8 cellular contexts compared by ENCODE assay signal in genomic region chr12:120903382-120903817, GRCh38. TPM values are rescaled to one million over a fixed set of nuclear protein-coding genes. Genes with fewer than 3 reads are reported as not detected.
DNase-seq lines count a peak whose midpoint lies in the region; ATAC-seq, FAIRE-seq and TF ChIP-seq lines count a peak whose summit lies in the region.

No MANE protein-coding gene starts in this region.

- H2AFZ ChIP-seq in H1 (ENCODE audit: low read length), result no peak overlapping the region

- H4K8ac ChIP-seq in H1 (ENCODE audit: extremely low read depth, insufficient read depth, low read length), result peak overlapping the region; percentile 48

- POLR2A ChIA-PET in HEK293 (lab: Yijun Ruan, JAX) (no interaction called here), H1 (lab: Charles Lee; ENCODE audit: partially characterized antibody) (interaction anchor here (0.6 to 2.2 kb wide), 13 partner anchors 9 to 135 kb away, joined by 3 to 6 read pairs (median 3); no protein-coding TSS in a partner anchor)

- H4K5ac ChIP-seq in H1 (ENCODE audit: insufficient read length, low read depth, low read length), result no peak overlapping the region

- ATAC-seq in mucosa of descending colon, result peak; percentile 79
- no peak for ATAC-seq in GM18519 (IDR thresholded peaks at IDR 0.05; ENCODE audit: low FRiP score, unreplicated experiment)

- FAIRE-seq in GM12892 (lab: Jason Lieb, UNC) (peak; percentile 85), H1 (lab: Jason Lieb, UNC) (no peak)

- H3K36me3 ChIP-seq in HEK293 (ENCODE audit: control insufficient read depth in 2 of 2, insufficient read depth in 1 of 2, low read length in 2 of 2), result peaks cover 6 to 9% of the 10 kb centered on the region in 2 experiments; a peak in 2 of 3 replicates
- no peaks in the 10 kb centered on the region; a peak in 1 of 8 replicates for H3K36me3 ChIP-seq in H1 (ENCODE audit: control insufficient read depth in 2 of 4, insufficient read depth in 4 of 4, low read length in 3 of 4)
- no peaks in the 10 kb centered on the region for H3K36me3 ChIP-seq in mucosa of descending colon (ENCODE audit: low read depth)

- H2BK5ac ChIP-seq in H1 (ENCODE audit: low read depth, low read length), result no peak overlapping the region

- H3K27me3 ChIP-seq in H1 (replicated peaks in 1 of 4; ENCODE audit: control insufficient read depth in 3 of 4, extremely low read depth in 1 of 4, insufficient read depth in 3 of 4, low read length in 3 of 4), result no peaks in the 10 kb centered on the region

- 2% methylated on average over 6 of the region's 32 CpGs; no CpG with 5 or more reads in 1 of the 2 experiments for WGBS in H1 (ENCODE audit: extremely low coverage in 1 of 2, insufficient coverage in 1 of 2, insufficient read length in 1 of 2, insufficient replicate concordance in 2 of 2, low coverage in 1 of 2, low lambda C conversion rate in 2 of 2, missing lambda C conversion rate in 1 of 2), 2 experiments

- H3K56ac ChIP-seq in H1 (replicated peaks; ENCODE audit: insufficient read length, low read depth, low read length), result no peak overlapping the region

- peaks cover 2 to 10% of the 10 kb centered on the region in 2 experiments for H4K20me1 ChIP-seq in H1 (replicated peaks in 1 of 2; ENCODE audit: control insufficient read depth in 1 of 2, insufficient read depth in 2 of 2, low read length in 2 of 2)

- H3K9me3 ChIP-seq in HEK293 (ENCODE audit: control insufficient read depth, insufficient read depth, low read depth, low read length) (no peaks in the 10 kb centered on the region), H1 (ENCODE audit: insufficient read depth in 2 of 2, low read depth in 1 of 2, low read length in 1 of 2) (no peaks in the 10 kb centered on the region), mucosa of descending colon (no peaks in the 10 kb centered on the region)

- H2BK15ac ChIP-seq in H1 (ENCODE audit: low read length), result no peak overlapping the region

- H2BK120ac ChIP-seq in H1 (replicated peaks; ENCODE audit: low read depth, low read length), result no peak overlapping the region

- TF ChIP-seq EP300 in H1 (IDR thresholded peaks at IDR 0.05; ENCODE audit: borderline replicate concordance in 1 of 2, low read depth in 2 of 2, low read length in 2 of 2), result no peak

- DNase-seq in GM12892 (ENCODE audit: insufficient read length) (peak; percentile 56), NCI-H146 (lab: John Stamatoyannopoulos, UW) (peak; percentile 66), H1 (ENCODE audit: low read depth in 1 of 2, low spot score in 2 of 2) (peak in 1 of 2 experiments; percentile 63), mucosa of descending colon (peak; percentile 80 to 91 (median 85))
- peak; percentile 32 to 33 for DNase-seq in activated CD8-positive, alpha-beta memory T cell treated with anti-CD3 and anti-CD28 coated beads for 4 hours (ENCODE audit: low read depth in 2 of 2)
- DNase-seq in stimulated activated CD8-positive, alpha-beta memory T cell treated with anti-CD3 and anti-CD28 coated beads, Interleukin-4, amount 100 ng/mL, for 1 hour (ENCODE audit: low read depth in 2 of 2, low spot score in 1 of 2), result peak; percentile 32 to 41

- no peak overlapping the region for H3K23ac ChIP-seq in H1 (ENCODE audit: insufficient read length)

- TF ChIP-seq POLR2A in GM12892 (IDR thresholded peaks at IDR 0.05; ENCODE audit: low read depth, low read length) (peak; percentile 53; the same call in 1 of the 2 replicates), H1 (IDR thresholded peaks at IDR 0.05; ENCODE audit: control extremely low read depth in 1 of 2, low read depth in 2 of 2, low read length in 2 of 2) (no peak)

- H3K79me1 ChIP-seq in H1 (ENCODE audit: low read depth, low read length), result peaks cover 6% of the 10 kb centered on the region; the same call in 1 of the 2 replicates

- TF ChIP-seq RAD21 in H1 (IDR thresholded peaks at IDR 0.05 in 1 of 2, conservative IDR thresholded peaks at IDR 0.05 in 1 of 2; ENCODE audit: low read depth in 2 of 2, low read length in 2 of 2), result no peak

- H2BK20ac ChIP-seq in H1 (ENCODE audit: low read length), result no peak overlapping the region

- no peak overlapping the region for H2AK5ac ChIP-seq in H1 (ENCODE audit: low read depth, low read length)

- intact Hi-C loops in mucosa of descending colon (cut with DNase I, micrococcal nuclease), result no loop called here

- TF ChIP-seq CTCF in HEK293 (tag by site-specific recombination; IDR thresholded peaks at IDR 0.05) (no peak), H1 (IDR thresholded peaks at IDR 0.05; ENCODE audit: control extremely low read depth in 1 of 3, insufficient read depth in 1 of 3, low read depth in 1 of 3, low read length in 3 of 3) (no peak), mucosa of descending colon (IDR thresholded peaks at IDR 0.05) (no peak)

- 0 out of 2 replicates have a peak overlapping the region, but pooled peaks have one; percentile 78 for H3K18ac ChIP-seq in H1 (ENCODE audit: extremely low read depth, low read length)

- H3K4me3 ChIP-seq in HEK293 (ENCODE audit: low read depth, low read length) (peak overlapping the region; percentile 78), H1 (ENCODE audit: extremely low read depth in 1 of 4, insufficient read depth in 2 of 4, low read depth in 3 of 4, low read length in 4 of 4) (peak overlapping the region; percentile 63 to 86 (median 76)), mucosa of descending colon (peak overlapping the region; percentile 94)

- H3K4ac ChIP-seq in H1 (replicated peaks; ENCODE audit: insufficient read length, low read depth, low read length), result no peak overlapping the region

- no peak overlapping the region for H4K91ac ChIP-seq in H1 (replicated peaks; ENCODE audit: insufficient read length, low read length)

- peak overlapping the region; percentile 65 to 98 (median 76) for H3K9ac ChIP-seq in H1 (replicated peaks in 1 of 4; ENCODE audit: extremely low read depth in 1 of 4, low read depth in 3 of 4, low read length in 3 of 4)

- peak overlapping the region; percentile 85 to 92 for H3K4me2 ChIP-seq in H1 (ENCODE audit: insufficient read depth in 1 of 2, low read depth in 2 of 2, low read length in 2 of 2)

- CTCF ChIA-PET in HEK293 (lab: Yijun Ruan, JAX) (interaction anchor here (0.9 kb wide), 1 partner anchor 34 kb away, joined by 3 read pairs; no protein-coding TSS in a partner anchor), H1 (lab: Charles Lee; ENCODE audit: partially characterized antibody) (interaction anchor here (0.5 to 3.2 kb wide), 6 partner anchors 9 to 420 kb away, joined by 3 to 12 read pairs (median 6); no protein-coding TSS in a partner anchor)

- no peak overlapping the region for H2BK12ac ChIP-seq in H1 (ENCODE audit: low read depth, low read length)

- H3K27ac ChIP-seq in HEK293 (ENCODE audit: extremely low read depth, low read depth, low read length), result peak overlapping the region; percentile 87
- H3K27ac ChIP-seq in H1 (ENCODE audit: low read depth, low read length), result peak overlapping the region; percentile 82; the same call in 1 of the 2 replicates

- H3K79me2 ChIP-seq in H1 (ENCODE audit: control insufficient read depth in 1 of 2, insufficient read depth in 2 of 2, low read length in 2 of 2), result peaks cover 11 to 50% of the 10 kb centered on the region in 2 experiments

- no peak overlapping the region for H3K14ac ChIP-seq in H1 (ENCODE audit: insufficient read length)

- H3K23me2 ChIP-seq in H1 (ENCODE audit: low read depth, low read length), result peaks cover 11% of the 10 kb centered on the region

- H3K4me1 ChIP-seq in HEK293 (ENCODE audit: control insufficient read depth, insufficient read depth, low read length) (no peaks in the 10 kb centered on the region), H1 (replicated peaks in 1 of 4; ENCODE audit: control insufficient read depth in 3 of 4, insufficient read depth in 4 of 4, low read length in 3 of 4) (peaks cover 0 to 3% (median 0%) of the 10 kb centered on the region in 4 experiments; a peak in 4 of 7 replicates), mucosa of descending colon (ENCODE audit: low read depth) (peaks cover 12% of the 10 kb centered on the region)

TF ChIP-seq in HEK293, 187 proteins besides CTCF, POLR2A, EP300 and RAD21 (continues in another document):
- TF ChIP-seq SP3 (tag by site-specific recombination; IDR thresholded peaks at IDR 0.05) (peak; percentile 88), ZNF521 (tag by site-specific recombination; IDR thresholded peaks at IDR 0.05) (no peak), ZNF112 (tag by site-specific recombination; IDR thresholded peaks at IDR 0.05) (no peak), ZNF423 (tag by site-specific recombination; IDR thresholded peaks at IDR 0.05) (peak; percentile 85), ZNF777 (tag by site-specific recombination; IDR thresholded peaks at IDR 0.05; ENCODE audit: borderline replicate concordance) (no peak), ZNF214 (tag by site-specific recombination; IDR thresholded peaks at IDR 0.05; ENCODE audit: borderline replicate concordance) (no peak; the same call in 1 of the 2 replicates), BCL11A (tag by site-specific recombination; IDR thresholded peaks at IDR 0.05; ENCODE audit: low read depth) (0 out of 2 replicates have a peak, but pooled peaks have one; percentile 52), ZNF24 (tag by site-specific recombination; IDR thresholded peaks at IDR 0.05) (no peak)

TF ChIP-seq in H1, 55 proteins besides CTCF, POLR2A, EP300 and RAD21 (continues in another document):
- TF ChIP-seq SIN3A (conservative IDR thresholded peaks at IDR 0.05 in 1 of 2, IDR thresholded peaks at IDR 0.05 in 1 of 2; ENCODE audit: low read depth in 1 of 2, low read length in 2 of 2) (peak in 1 of 2 experiments; percentile 52; a peak in 1 of 4 replicates), CTBP2 (IDR thresholded peaks at IDR 0.05; ENCODE audit: borderline replicate concordance, insufficient read depth, insufficient read length, low read length) (no peak), PHF8 (conservative IDR thresholded peaks at IDR 0.05; ENCODE audit: low read depth, low read length) (0 out of 2 replicates have a peak, but pooled peaks have one; percentile 36)

RNA-seq across cellular contexts. Expression of gene SPPL3, which starts 0.8 kb away (rescaled TPM):
- 9.9 TPM for polyA plus RNA-seq in GM12892 (2012; ENCODE audit: missing spikeins)
- 43.5 and 48.4 TPM in 2 replicates for total RNA-seq in H1 (2021; fragmentation: NEBNext Ultra II Directional; extraction: Animal tissue kit (Norgen Biotek cat#: 25700))
- polyA plus RNA-seq in H1 (2011; rRNA removed), result 27.3 and 30.1 TPM in 2 replicates
- 16.2 TPM for polyA plus RNA-seq in H1 (2011; cell fraction: cytosol; rRNA removed)
- polyA plus RNA-seq in H1 (2011; cell fraction: nucleus; rRNA removed), result 21.4 TPM
- polyA plus RNA-seq in H1 (2012, experiment 1 of 2), result 18.0 to 27.9 TPM (median 20.8 TPM) in 4 replicates
- polyA plus RNA-seq in H1 (2012, experiment 2 of 2), result 19.8 TPM
- 59.0 TPM for polyA plus RNA-seq in H1 (2013, experiment 1 of 2)
- polyA plus RNA-seq in H1 (2013, experiment 2 of 2), result 59.1 TPM
- 26.9 and 33.5 TPM in 2 replicates for polyA minus RNA-seq in H1 (2011; rRNA and poly(A)+ RNA removed)
- 20.8 TPM for polyA minus RNA-seq in H1 (2011; cell fraction: cytosol; rRNA and poly(A)+ RNA removed)
- 23.9 TPM for polyA minus RNA-seq in H1 (2011; cell fraction: nucleus; rRNA and poly(A)+ RNA removed)
- 10 to 100 TPM; 51.8 to 72.1 (median 65.6) TPM for total RNA-seq in mucosa of descending colon
